In genomic region chr4:187362937-187363336, GRCh38 we compare ENCODE assay signal across 21 cellular contexts.
DNase-seq lines count a peak whose midpoint lies in the region; ATAC-seq and TF ChIP-seq lines count a peak whose summit lies in the region.
"Had no signal": no experiment of that assay in that cellular context is flagged by ENCODE, and none has a peak within 500 bp of the region (broad histone marks: within the 10 kb centered on the region; RNA-seq: fewer than 3 reads in every experiment).

No MANE protein-coding gene starts in this region.

- H3K36me3 Mint-ChIP-seq in natural killer cell treated with Interleukin-12 subunit alpha and Interleukin-12 subunit beta and Interleukin-15 and Interleukin-18, amount 100 ng/mL, for 72 hours = peaks cover 5% of the 10 kb centered on the region
- no peaks in the 10 kb centered on the region for H3K36me3 Mint-ChIP-seq in natural killer cell
- H3K36me3 Mint-ChIP-seq: CD14-positive monocyte; CD8-positive, alpha-beta memory T cell had no signal

- no peaks in the 10 kb centered on the region for H3K79me1 ChIP-seq in neuronal stem cell (ENCODE audit: low read depth, low read length)

- H3K36me3 ChIP-seq in neuronal stem cell (replicated peaks in 1 of 2; ENCODE audit: control insufficient read depth in 2 of 2, insufficient read depth in 2 of 2, low read length in 2 of 2) (no peaks in the 10 kb centered on the region), spleen (no peaks in the 10 kb centered on the region), esophagus muscularis mucosa (no peaks in the 10 kb centered on the region)
- H3K36me3 ChIP-seq: BE2C; BLaER1 treated with 17β-estradiol and CSF1 and Interleukin-3, amounts not matched to agents 10 nM and 100 nM had no signal

- H3K18ac ChIP-seq in neuronal stem cell (ENCODE audit: low read length) = peak overlapping the region; percentile 84

- TF ChIP-seq POLR2A in spleen (IDR thresholded peaks at IDR 0.05) (no peak), esophagus muscularis mucosa (IDR thresholded peaks at IDR 0.05; ENCODE audit: low read depth) (no peak)

- H3K4me3 Mint-ChIP-seq in natural killer cell treated with Interleukin-12 subunit alpha and Interleukin-12 subunit beta and Interleukin-15 and Interleukin-18, amount 100 ng/mL, for 72 hours = no peak overlapping the region
- no peak overlapping the region for H3K4me3 Mint-ChIP-seq in natural killer cell
- H3K4me3 Mint-ChIP-seq: CD14-positive monocyte; CD4-positive, alpha-beta T cell; CD8-positive, alpha-beta memory T cell; GM23338; H9 had no signal

- no peak overlapping the region for H3K27ac Mint-ChIP-seq in natural killer cell treated with Interleukin-12 subunit alpha and Interleukin-12 subunit beta and Interleukin-15 and Interleukin-18, amount 100 ng/mL, for 72 hours
- H3K27ac Mint-ChIP-seq in natural killer cell = no peak overlapping the region
- H3K27ac Mint-ChIP-seq: CD14-positive monocyte; CD4-positive, alpha-beta T cell; CD8-positive, alpha-beta memory T cell; GM23338 had no signal

- WGBS in neuronal stem cell (ENCODE audit: extremely low coverage in 2 of 2, insufficient read length in 2 of 2, insufficient replicate concordance in 1 of 2), 2 donors = no CpG with 5 or more reads among the region's 24 CpGs
- 92 to 97% (median 94%) methylated on average over 24 of the region's 24 CpGs for WGBS in spleen, 5 donors
- 94% methylated on average over 24 of the region's 24 CpGs for WGBS in esophagus muscularis mucosa

- H3K27me3 Mint-ChIP-seq in natural killer cell treated with Interleukin-12 subunit alpha and Interleukin-12 subunit beta and Interleukin-15 and Interleukin-18, amount 100 ng/mL, for 72 hours = no peaks in the 10 kb centered on the region
- no peaks in the 10 kb centered on the region for H3K27me3 Mint-ChIP-seq in natural killer cell (ENCODE audit: low read depth in 2 of 2)
- H3K27me3 Mint-ChIP-seq: CD4-positive, alpha-beta T cell; CD8-positive, alpha-beta memory T cell had no signal

- H3K4me1 Mint-ChIP-seq in natural killer cell treated with Interleukin-12 subunit alpha and Interleukin-12 subunit beta and Interleukin-15 and Interleukin-18, amount 100 ng/mL, for 72 hours (ENCODE audit: low read depth in 2 of 2) = no peaks in the 10 kb centered on the region
- no peaks in the 10 kb centered on the region for H3K4me1 Mint-ChIP-seq in natural killer cell
- H3K4me1 Mint-ChIP-seq: CD14-positive monocyte; CD8-positive, alpha-beta memory T cell; H9 had no signal

- H3K4me1 ChIP-seq in neuronal stem cell (ENCODE audit: control insufficient read depth in 2 of 2, insufficient read depth in 1 of 2, low read depth in 1 of 2, low read length in 2 of 2) (no peaks in the 10 kb centered on the region), spleen (no peaks in the 10 kb centered on the region), esophagus muscularis mucosa (no peaks in the 10 kb centered on the region)
- H3K4me1 ChIP-seq: BE2C; BLaER1 treated with 17β-estradiol and CSF1 and Interleukin-3, amounts not matched to agents 10 nM and 100 nM had no signal

- H4K8ac ChIP-seq in neuronal stem cell (ENCODE audit: low read depth, low read length) = no peak overlapping the region

- H2AFZ ChIP-seq in neuronal stem cell (ENCODE audit: low read length) = no peak overlapping the region
- H2AFZ ChIP-seq: GM23338 had no signal

- no peak overlapping the region for H2BK12ac ChIP-seq in neuronal stem cell (ENCODE audit: low read length)

- H4K91ac ChIP-seq in neuronal stem cell (ENCODE audit: low read depth, low read length, poor library complexity) = no peak overlapping the region

- peak overlapping the region; percentile 97 for H3K14ac ChIP-seq in neuronal stem cell (ENCODE audit: low read length)

- H2BK5ac ChIP-seq in neuronal stem cell (ENCODE audit: low read length) = no peak overlapping the region

- TF ChIP-seq CTCF in natural killer cell (IDR thresholded peaks at IDR 0.05) (no peak), spleen (IDR thresholded peaks at IDR 0.05 in 8 of 11, conservative IDR thresholded peaks at IDR 0.05 in 3 of 11) (no peak), esophagus muscularis mucosa (IDR thresholded peaks at IDR 0.05) (no peak)

- H3K9me3 ChIP-seq in neuronal stem cell (replicated peaks in 1 of 2; ENCODE audit: control insufficient read depth in 2 of 2, insufficient read depth in 1 of 2, low read depth in 1 of 2, low read length in 2 of 2) (no peaks in the 10 kb centered on the region), spleen (peaks cover 0 to 36% (median 3%) of the 10 kb centered on the region in 8 donors), esophagus muscularis mucosa (no peaks in the 10 kb centered on the region)
- H3K9me3 ChIP-seq: BE2C; BLaER1 treated with 17β-estradiol and CSF1 and Interleukin-3, amounts not matched to agents 10 nM and 100 nM had no signal

- TF ChIP-seq EP300 in esophagus muscularis mucosa (IDR thresholded peaks at IDR 0.05) = no peak

- ATAC-seq in natural killer cell treated with Interleukin-12 subunit alpha and Interleukin-12 subunit beta and Interleukin-15 and Interleukin-18, amount 100 ng/mL, for 72 hours = peak; percentile 48 to 50
- no peak for ATAC-seq in natural killer cell
- ATAC-seq: GM23338, HCT116 had no signal

- no peak overlapping the region for H2AK5ac ChIP-seq in neuronal stem cell (ENCODE audit: low read depth, low read length)

- no peak overlapping the region for H3K27ac ChIP-seq in neuronal stem cell (replicated peaks; ENCODE audit: low read length)
- H3K27ac ChIP-seq in spleen = no peak overlapping the region
- H3K27ac ChIP-seq in esophagus muscularis mucosa (replicated peaks in 1 of 4) = no peak overlapping the region
- H3K27ac ChIP-seq: 22Rv1; BLaER1 treated with 17β-estradiol and CSF1 and Interleukin-3, amounts not matched to agents 10 nM and 100 nM had no signal

- no peak overlapping the region for H3K4me2 ChIP-seq in neuronal stem cell (ENCODE audit: insufficient read depth, low read length, poor library complexity, severe bottlenecking)
- H3K4me2 ChIP-seq: BLaER1 treated with 17β-estradiol and CSF1 and Interleukin-3, amounts not matched to agents 10 nM and 100 nM; GM23338 had no signal

- H3K4me3 ChIP-seq in neuronal stem cell (ENCODE audit: low read length in 2 of 2) (peak overlapping the region in 1 of 2 donors; percentile 33), spleen (no peak overlapping the region), esophagus muscularis mucosa (no peak overlapping the region)
- H3K4me3 ChIP-seq: BLaER1 treated with 17β-estradiol and CSF1 and Interleukin-3, amounts not matched to agents 10 nM and 100 nM; GM23338 had no signal

- no peak overlapping the region for H3K4ac ChIP-seq in neuronal stem cell (ENCODE audit: low read length)

- peak overlapping the region; percentile 81 for H3K23ac ChIP-seq in neuronal stem cell (ENCODE audit: low read depth, low read length, poor library complexity)

- H3K27me3 ChIP-seq in neuronal stem cell (ENCODE audit: control insufficient read depth in 3 of 3, insufficient read depth in 3 of 3, low read depth in 1 of 3, low read length in 3 of 3) (no peaks in the 10 kb centered on the region), spleen (replicated peaks in 1 of 7) (no peaks in the 10 kb centered on the region), esophagus muscularis mucosa (no peaks in the 10 kb centered on the region)
- H3K27me3 ChIP-seq: BE2C; BLaER1 treated with 17β-estradiol and CSF1 and Interleukin-3, amounts not matched to agents 10 nM and 100 nM had no signal

- no peak for DNase-seq in natural killer cell treated with Interleukin-12 subunit alpha and Interleukin-12 subunit beta and Interleukin-15 and Interleukin-18, amount 100 ng/mL, for 72 hours (ENCODE audit: low spot score)
- no peak for DNase-seq in natural killer cell
- no peak for DNase-seq in neuronal stem cell (ENCODE audit: low spot score)
- DNase-seq in spleen = peak; percentile 28
- DNase-seq in DMS 273 treated with DMSO at 0.1 percent for 48 hours (lab: John Stamatoyannopoulos, UW) = no peak
- no peak for DNase-seq in stimulated activated CD4-positive, alpha-beta T cell treated with anti-CD3 and anti-CD28 coated beads, Interleukin-2, amount 100 ng/mL, for 48 hours
- no peak for DNase-seq in NCI-H1105 (lab: John Stamatoyannopoulos, UW)
- no peak for DNase-seq in esophagus muscularis mucosa (ENCODE audit: extremely low spot score)
- DNase-seq: AML-193; BE2C; CD4-positive, alpha-beta T cell; CD8-positive, alpha-beta memory T cell; DMS53; DMS79 treated with DMSO at 0.1 percent for 48 hours; GF-D8; H9 had no signal

- H2BK120ac ChIP-seq in neuronal stem cell (ENCODE audit: low read depth, low read length) = no peak overlapping the region

- peaks cover 14% of the 10 kb centered on the region for H3K9me3 Mint-ChIP-seq in natural killer cell treated with Interleukin-12 subunit alpha and Interleukin-12 subunit beta and Interleukin-15 and Interleukin-18, amount 100 ng/mL, for 72 hours
- peaks cover 12 to 16% of the 10 kb centered on the region in 2 donors for H3K9me3 Mint-ChIP-seq in natural killer cell
- H3K9me3 Mint-ChIP-seq: GM23338, H9 had no signal

- H3K9ac ChIP-seq in neuronal stem cell (ENCODE audit: low read depth, low read length, poor library complexity) = no peak overlapping the region
- H3K9ac ChIP-seq: BLaER1 treated with 17β-estradiol and CSF1 and Interleukin-3, amounts not matched to agents 10 nM and 100 nM had no signal

- H2BK15ac ChIP-seq in neuronal stem cell (ENCODE audit: low read length) = peak overlapping the region; percentile 54

- intact Hi-C loops in natural killer cell (cut with micrococcal nuclease) (no loop called here), spleen (cut with DNase I; ENCODE audit: low total_unique reads) (no loop called here), esophagus muscularis mucosa (cut with DNase I) (no loop called here)

Comparison
In these comparisons a context has a peak if more than half of its experiments do, and no peak if none do; other contexts are left out.
1. ATAC-seq: peak in natural killer cell treated with Interleukin-12 subunit alpha and Interleukin-12 subunit beta and Interleukin-15 and Interleukin-18, amount 100 ng/mL, for 72 hours (2 of 2); none in natural killer cell (0 of 3).